Comparison of ENCODE assay signal across 10 cellular contexts in the genomic region with DNA sequence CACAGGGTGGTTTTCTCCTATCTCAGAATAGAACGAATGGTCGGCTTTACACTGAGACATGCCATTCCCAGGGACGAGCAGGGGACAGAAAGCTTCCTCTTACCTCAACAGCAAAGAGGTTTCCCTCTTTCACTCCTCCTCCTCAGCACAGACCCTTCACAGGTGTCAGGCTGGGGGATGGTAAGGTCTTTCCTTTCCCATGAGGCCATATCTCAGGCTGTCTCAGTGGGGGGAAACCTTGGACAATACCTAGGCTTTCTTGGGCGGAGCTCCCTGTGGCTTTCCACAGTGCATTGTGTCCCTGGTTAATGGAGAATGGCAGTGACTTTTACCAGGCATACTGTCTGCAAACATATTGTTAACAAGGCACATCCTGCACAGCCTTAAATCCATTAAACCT. TPM values are rescaled to one million over a fixed set of nuclear protein-coding genes. Genes with fewer than 3 reads are reported as not detected.
"Had no signal": no experiment of that assay in that cellular context is flagged by ENCODE, and none has a peak within 500 bp of the region (broad histone marks: within the 10 kb centered on the region; RNA-seq: fewer than 3 reads in every experiment).

No MANE protein-coding gene starts in this region.

RNA-seq across cellular contexts. Expression of a gene that starts 35.9 kb away (rescaled TPM):
- total RNA-seq: left ventricle myocardium inferior; mucosa of gallbladder; naive thymus-derived CD8-positive, alpha-beta T cell; omental fat pad; pulmonary artery endothelial cell; right atrium auricular region; right lobe of liver; tibial nerve; ureter had no signal
- polyA plus RNA-seq: heart left ventricle; naive thymus-derived CD8-positive, alpha-beta T cell had no signal

RNA-seq across cellular contexts. Expression of a gene that starts 52.1 kb away (rescaled TPM):
- total RNA-seq: naive thymus-derived CD8-positive, alpha-beta T cell had no signal
